In the genomic region with DNA sequence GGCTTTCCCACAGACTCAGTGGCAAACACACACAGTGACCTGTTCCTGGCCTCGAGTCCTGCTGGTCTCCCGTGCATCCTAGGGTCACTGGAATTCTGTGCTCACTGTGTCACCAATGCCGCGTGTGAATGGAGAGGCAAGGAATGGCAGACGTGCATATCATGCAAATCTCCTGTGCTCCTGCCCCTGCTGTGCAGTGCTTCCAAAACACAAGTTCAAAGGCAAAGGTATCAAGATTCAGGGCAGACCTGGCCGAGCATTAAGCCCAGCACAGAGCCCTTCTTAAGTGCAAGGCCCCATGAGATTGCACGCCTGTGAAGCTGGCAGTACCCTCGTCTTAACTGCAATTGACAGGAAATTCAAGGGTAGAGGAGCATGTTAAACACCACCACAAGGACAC, we compare ENCODE assay signal across 14 cellular contexts.
DNase-seq lines count a peak whose midpoint lies in the region; ATAC-seq and TF ChIP-seq lines count a peak whose summit lies in the region.
"Had no signal": no experiment of that assay in that cellular context is flagged by ENCODE, and none has a peak within 500 bp of the region (broad histone marks: within the 10 kb centered on the region; RNA-seq: fewer than 3 reads in every experiment).

No MANE protein-coding gene starts in this region.

- peak overlapping the region in 1 of 2 donors; percentile 53 for H3K4me3 Mint-ChIP-seq in CD14-positive monocyte
- H3K4me3 Mint-ChIP-seq in dendritic cell treated with granulocyte-macrophage colony-stimulating factor and Interleukin-4, amounts not matched to agents 40 ng/mL and 50 ng/mL, for 4 days: peak overlapping the region; percentile 18
- no peak overlapping the region for H3K4me3 Mint-ChIP-seq in activated CD8-positive, alpha-beta T cell treated with anti-CD3 and anti-CD28 coated beads for 36 hours
- H3K4me3 Mint-ChIP-seq: CD8-positive, alpha-beta T cell had no signal

- no peaks in the 10 kb centered on the region for H3K4me1 ChIP-seq in MM.1S (ENCODE audit: low read length)
- no peaks in the 10 kb centered on the region for H3K4me1 ChIP-seq in spleen
- H3K4me1 ChIP-seq: SJSA1 had no signal

- H3K9ac ChIP-seq in MM.1S (ENCODE audit: low read length): no peak overlapping the region

- peaks cover 57% of the 10 kb centered on the region for H3K4me1 Mint-ChIP-seq in CD14-positive monocyte
- peaks cover 74% of the 10 kb centered on the region for H3K4me1 Mint-ChIP-seq in dendritic cell treated with granulocyte-macrophage colony-stimulating factor and Interleukin-4, amounts not matched to agents 40 ng/mL and 50 ng/mL, for 4 days (ENCODE audit: low read depth)
- H3K4me1 Mint-ChIP-seq in activated CD8-positive, alpha-beta T cell treated with anti-CD3 and anti-CD28 coated beads for 36 hours (ENCODE audit: low read depth): no peaks in the 10 kb centered on the region

- H3K79me2 ChIP-seq in MM.1S (ENCODE audit: low read length): no peaks in the 10 kb centered on the region

- ATAC-seq in HG02759 (IDR thresholded peaks at IDR 0.05; ENCODE audit: unreplicated experiment) (no peak), HG02610 (IDR thresholded peaks at IDR 0.05; ENCODE audit: unreplicated experiment) (no peak)
- ATAC-seq in activated CD8-positive, alpha-beta T cell treated with anti-CD3 and anti-CD28 coated beads for 36 hours: no peak
- ATAC-seq: CD8-positive, alpha-beta T cell had no signal

- no peaks in the 10 kb centered on the region for H3K27me3 ChIP-seq in MM.1S (replicated peaks; ENCODE audit: insufficient read depth, low read length)
- H3K27me3 ChIP-seq in spleen (replicated peaks in 1 of 7): peaks cover 0 to 12% (median 0%) of the 10 kb centered on the region in 7 donors

- H3K36me3 ChIP-seq in MM.1S (replicated peaks; ENCODE audit: insufficient read depth, low read length): no peaks in the 10 kb centered on the region
- H3K36me3 ChIP-seq in spleen: no peaks in the 10 kb centered on the region
- H3K36me3 ChIP-seq: SJSA1 had no signal

- H3K27ac ChIP-seq in MM.1S (ENCODE audit: low read length): no peak overlapping the region
- peak overlapping the region in 3 of 8 donors; percentile 40 to 45 (median 42) for H3K27ac ChIP-seq in spleen
- H3K27ac ChIP-seq: SJSA1 had no signal

- H3K4me2 ChIP-seq in MM.1S (ENCODE audit: low read depth, low read length): peak overlapping the region; percentile 10; the same call in 1 of the 2 replicates

- no peak for TF ChIP-seq POLR2A in spleen (IDR thresholded peaks at IDR 0.05)

- peaks cover 0 to 9% (median 5%) of the 10 kb centered on the region in 7 donors for H3K9me3 Mint-ChIP-seq in CD14-positive monocyte
- no peaks in the 10 kb centered on the region for H3K9me3 Mint-ChIP-seq in dendritic cell treated with granulocyte-macrophage colony-stimulating factor and Interleukin-4, amounts not matched to agents 40 ng/mL and 50 ng/mL, for 4 days
- no peaks in the 10 kb centered on the region for H3K9me3 Mint-ChIP-seq in activated CD8-positive, alpha-beta T cell treated with anti-CD3 and anti-CD28 coated beads for 36 hours
- H3K9me3 Mint-ChIP-seq: CD8-positive, alpha-beta T cell had no signal

- no peaks in the 10 kb centered on the region for H3K9me2 ChIP-seq in MM.1S (replicated peaks; ENCODE audit: insufficient read depth, low read length)

- H3K4me3 ChIP-seq in MM.1S (ENCODE audit: low read length) (no peak overlapping the region), spleen (no peak overlapping the region)
- H3K4me3 ChIP-seq: SJSA1 had no signal

- intact Hi-C loops in CD14-positive monocyte (cut with micrococcal nuclease): loop anchor here in 1 of 2 donors (5.0 kb wide), 1 partner anchor 36 kb away; no protein-coding TSS in a partner anchor
- intact Hi-C loops in dendritic cell treated with granulocyte-macrophage colony-stimulating factor and Interleukin-4, amounts not matched to agents 40 ng/mL and 50 ng/mL, for 4 days (cut with micrococcal nuclease): no loop called here
- intact Hi-C loops in spleen (cut with DNase I; ENCODE audit: low total_unique reads): no loop called here
- intact Hi-C loops in activated CD8-positive, alpha-beta T cell treated with anti-CD3 and anti-CD28 coated beads for 36 hours (cut with micrococcal nuclease): no loop called here

- 70 to 87% (median 78%) methylated on average over 6 to 8 of the region's 8 CpGs for WGBS in spleen, 5 donors

- DNase-seq in CD14-positive monocyte (ENCODE audit: low spot score) (no peak), MM.1S (no peak), spleen (peak; percentile 41)
- DNase-seq in activated CD8-positive, alpha-beta T cell treated with anti-CD3 and anti-CD28 coated beads for 36 hours: no peak
- DNase-seq: ACHN, NCI-H1417 treated with DMSO at 0.1 percent for 48 hours, NCI-H2081, NCI-H510A treated with DMSO at 0.1 percent for 48 hours, RPMI8226 had no signal

- POLR2A ChIA-PET in activated CD8-positive, alpha-beta T cell treated with anti-CD3 and anti-CD28 coated beads for 36 hours (lab: Charles Lee): no interaction called here

- H4K20me1 ChIP-seq in MM.1S (ENCODE audit: insufficient read depth, low read length): no peaks in the 10 kb centered on the region

- H3K27me3 Mint-ChIP-seq in CD14-positive monocyte (ENCODE audit: low read depth in 3 of 3): peaks cover 2 to 9% (median 5%) of the 10 kb centered on the region in 3 donors
- peaks cover 3% of the 10 kb centered on the region for H3K27me3 Mint-ChIP-seq in dendritic cell treated with granulocyte-macrophage colony-stimulating factor and Interleukin-4, amounts not matched to agents 40 ng/mL and 50 ng/mL, for 4 days
- H3K27me3 Mint-ChIP-seq in activated CD8-positive, alpha-beta T cell treated with anti-CD3 and anti-CD28 coated beads for 36 hours: peaks cover 13% of the 10 kb centered on the region

- H3K36me3 Mint-ChIP-seq in CD14-positive monocyte: peaks cover 3 to 17% of the 10 kb centered on the region in 2 donors
- H3K36me3 Mint-ChIP-seq in dendritic cell treated with granulocyte-macrophage colony-stimulating factor and Interleukin-4, amounts not matched to agents 40 ng/mL and 50 ng/mL, for 4 days (ENCODE audit: low read depth): peaks cover 70% of the 10 kb centered on the region
- no peaks in the 10 kb centered on the region for H3K36me3 Mint-ChIP-seq in activated CD8-positive, alpha-beta T cell treated with anti-CD3 and anti-CD28 coated beads for 36 hours (ENCODE audit: low read depth)
- H3K36me3 Mint-ChIP-seq: CD8-positive, alpha-beta T cell had no signal

- H3K27ac Mint-ChIP-seq in CD14-positive monocyte: peak overlapping the region; percentile 75 to 97 (median 90)
- H3K27ac Mint-ChIP-seq in dendritic cell treated with granulocyte-macrophage colony-stimulating factor and Interleukin-4, amounts not matched to agents 40 ng/mL and 50 ng/mL, for 4 days: peak overlapping the region; percentile 79
- no peak overlapping the region for H3K27ac Mint-ChIP-seq in activated CD8-positive, alpha-beta T cell treated with anti-CD3 and anti-CD28 coated beads for 36 hours
- H3K27ac Mint-ChIP-seq: CD8-positive, alpha-beta T cell had no signal

- CTCF ChIA-PET in activated CD8-positive, alpha-beta T cell treated with anti-CD3 and anti-CD28 coated beads for 36 hours (lab: Charles Lee): no interaction called here

- H3F3A ChIP-seq in MM.1S (ENCODE audit: insufficient read depth, low read length): no peaks in the 10 kb centered on the region

- no peaks in the 10 kb centered on the region for H3K9me3 ChIP-seq in MM.1S (replicated peaks; ENCODE audit: insufficient read depth, low read length)
- H3K9me3 ChIP-seq in spleen: no peaks in the 10 kb centered on the region
- H3K9me3 ChIP-seq: SJSA1 had no signal

- no peak for TF ChIP-seq CTCF in CD14-positive monocyte (IDR thresholded peaks at IDR 0.05)
- TF ChIP-seq CTCF in MM.1S (IDR thresholded peaks at IDR 0.05; ENCODE audit: low read length): no peak
- no peak for TF ChIP-seq CTCF in spleen (IDR thresholded peaks at IDR 0.05 in 8 of 11, conservative IDR thresholded peaks at IDR 0.05 in 3 of 11)
- no peak for TF ChIP-seq CTCF in activated CD8-positive, alpha-beta T cell treated with anti-CD3 and anti-CD28 coated beads for 36 hours (IDR thresholded peaks at IDR 0.05)

- no peak overlapping the region for H2AFZ ChIP-seq in MM.1S (ENCODE audit: low read length)
